ENCODE assay signal across 20 cellular contexts in genomic region chr22:33879796-33880195, GRCh38.
"Had no signal": no experiment of that assay in that cellular context is flagged by ENCODE, and none has a peak within 500 bp of the region (broad histone marks: within the 10 kb centered on the region; RNA-seq: fewer than 3 reads in every experiment).

No MANE protein-coding gene starts in this region.

- H3K4me3 Mint-ChIP-seq: natural killer cell treated with Interleukin-12 subunit alpha and Interleukin-12 subunit beta and Interleukin-15 and Interleukin-18, amount 100 ng/mL, for 72 hours; nephron progenitor cell; neural crest cell; stimulated activated effector memory CD8-positive, alpha-beta T cell treated with anti-CD3 and anti-CD28 coated beads, Interleukin-12 subunit alpha, Interleukin-12 subunit beta, amount 100 ng/mL, for 72 hours; stimulated activated naive B cell treated with anti-CD40 and anti-IgM and Interleukin-4, amounts not matched to agents 10 μg/mL and 1 μg/mL and 100 μg/mL, for 72 hours; stimulated activated naive CD8-positive, alpha-beta T cell treated with anti-CD3 and anti-CD28 coated beads, Interleukin-15, Interleukin-2, amounts not matched to agents 100 ng/mL and 50 ng/mL, for 24 hours had no signal

- ATAC-seq: natural killer cell treated with Interleukin-12 subunit alpha and Interleukin-12 subunit beta and Interleukin-15 and Interleukin-18, amount 100 ng/mL, for 72 hours; pancreas; right cardiac atrium; right lobe of liver; stimulated activated effector memory CD8-positive, alpha-beta T cell treated with anti-CD3 and anti-CD28 coated beads, Interleukin-12 subunit alpha, Interleukin-12 subunit beta, amount 100 ng/mL, for 72 hours; stimulated activated naive B cell treated with anti-CD40 and anti-IgM and Interleukin-4, amounts not matched to agents 10 μg/mL and 1 μg/mL and 100 μg/mL, for 72 hours had no signal

- H3K36me3 Mint-ChIP-seq: natural killer cell treated with Interleukin-12 subunit alpha and Interleukin-12 subunit beta and Interleukin-15 and Interleukin-18, amount 100 ng/mL, for 72 hours; stimulated activated effector memory CD8-positive, alpha-beta T cell treated with anti-CD3 and anti-CD28 coated beads, Interleukin-12 subunit alpha, Interleukin-12 subunit beta, amount 100 ng/mL, for 72 hours had no signal

- H3K27me3 Mint-ChIP-seq: stimulated activated naive B cell treated with anti-CD40 and anti-IgM and Interleukin-4, amounts not matched to agents 10 μg/mL and 1 μg/mL and 100 μg/mL, for 72 hours; stimulated activated naive CD8-positive, alpha-beta T cell treated with anti-CD3 and anti-CD28 coated beads, Interleukin-15, Interleukin-2, amounts not matched to agents 100 ng/mL and 50 ng/mL, for 24 hours had no signal

- H3K9me3 Mint-ChIP-seq: natural killer cell treated with Interleukin-12 subunit alpha and Interleukin-12 subunit beta and Interleukin-15 and Interleukin-18, amount 100 ng/mL, for 72 hours; nephron progenitor cell; neural crest cell; stimulated activated naive B cell treated with anti-CD40 and anti-IgM and Interleukin-4, amounts not matched to agents 10 μg/mL and 1 μg/mL and 100 μg/mL, for 72 hours; stimulated activated naive CD8-positive, alpha-beta T cell treated with anti-CD3 and anti-CD28 coated beads, Interleukin-15, Interleukin-2, amounts not matched to agents 100 ng/mL and 50 ng/mL, for 24 hours had no signal

- H3K4me1 Mint-ChIP-seq: stimulated activated effector memory CD8-positive, alpha-beta T cell treated with anti-CD3 and anti-CD28 coated beads, Interleukin-12 subunit alpha, Interleukin-12 subunit beta, amount 100 ng/mL, for 72 hours had no signal

- DNase-seq: nephron progenitor cell; nucleus accumbens; pancreas; right cardiac atrium; right lobe of liver; sigmoid colon; small intestine; stimulated activated CD4-positive, alpha-beta T cell treated with anti-CD3 and anti-CD28 coated beads, Interleukin-15, amount 100 ng/mL, for 24 hours; stimulated activated CD4-positive, alpha-beta T cell treated with anti-CD3 and anti-CD28 coated beads, Interleukin-2, amount 100 ng/mL, for 24 hours; stimulated activated CD4-positive, alpha-beta T cell treated with anti-CD3 and anti-CD28 coated beads, Interleukin-2, amount 100 ng/mL, for 48 hours; stimulated activated CD4-positive, alpha-beta T cell treated with anti-CD3 and anti-CD28 coated beads, Interleukin-4, amount 100 ng/mL, for 24 hours; stimulated activated naive B cell treated with anti-CD40 and anti-IgM and Interleukin-4, amounts not matched to agents 10 μg/mL and 1 μg/mL and 100 μg/mL, for 72 hours; stimulated activated naive CD4-positive, alpha-beta T cell treated with Interleukin-2 at 50 U/mL for 16 hours; stomach; thyroid gland; upper lobe of left lung had no signal

- H3K27ac Mint-ChIP-seq: natural killer cell treated with Interleukin-12 subunit alpha and Interleukin-12 subunit beta and Interleukin-15 and Interleukin-18, amount 100 ng/mL, for 72 hours; nephron progenitor cell; stimulated activated effector memory CD8-positive, alpha-beta T cell treated with anti-CD3 and anti-CD28 coated beads, Interleukin-12 subunit alpha, Interleukin-12 subunit beta, amount 100 ng/mL, for 72 hours; stimulated activated naive B cell treated with anti-CD40 and anti-IgM and Interleukin-4, amounts not matched to agents 10 μg/mL and 1 μg/mL and 100 μg/mL, for 72 hours; stimulated activated naive CD8-positive, alpha-beta T cell treated with anti-CD3 and anti-CD28 coated beads, Interleukin-15, Interleukin-2, amounts not matched to agents 100 ng/mL and 50 ng/mL, for 24 hours had no signal
